ENCODE assay signal across 14 cellular contexts in the genomic region with DNA sequence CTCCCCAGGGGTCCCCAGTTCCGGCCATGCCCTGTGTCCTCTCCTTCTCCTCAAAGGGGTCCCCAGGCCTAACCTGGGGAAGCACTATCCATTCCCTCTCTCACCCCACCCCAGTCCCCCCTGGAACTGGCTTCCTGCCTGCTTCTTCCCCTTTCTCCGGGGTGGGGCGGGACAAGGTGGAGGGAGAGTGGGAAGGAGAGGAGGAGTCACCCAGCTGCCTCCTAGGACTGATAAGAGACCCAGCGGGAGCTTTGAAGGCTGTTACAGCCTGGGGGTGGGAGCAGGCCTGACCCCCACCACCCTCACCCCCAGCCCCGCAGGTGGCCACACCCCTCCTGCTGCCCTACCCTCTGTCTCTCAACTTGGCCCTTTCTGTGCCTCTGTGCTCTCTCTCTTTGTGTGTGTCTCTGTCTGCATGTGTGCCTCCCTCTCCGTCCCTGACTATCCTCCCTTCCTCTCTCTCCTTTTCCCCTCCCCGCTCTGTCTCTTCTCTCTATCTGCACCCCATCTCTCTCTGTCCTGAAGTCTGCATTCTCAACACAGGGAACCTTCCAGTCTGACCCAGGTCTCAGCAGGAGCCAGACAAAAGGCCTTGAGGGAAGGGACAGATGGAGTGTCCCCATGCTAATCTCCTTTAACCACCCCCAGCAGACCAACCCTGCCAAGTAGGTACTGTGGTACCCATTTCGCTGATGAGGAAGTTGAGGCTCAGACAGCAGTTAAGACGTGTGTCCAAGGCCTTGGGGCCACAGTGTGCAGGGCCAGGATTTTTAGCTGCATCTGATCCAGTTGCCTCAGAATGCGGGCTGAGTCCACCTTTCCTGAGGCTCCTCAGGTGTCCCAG.
"Had no signal": no experiment of that assay in that cellular context is flagged by ENCODE, and none has a peak within 500 bp of the region (broad histone marks: within the 10 kb centered on the region; RNA-seq: fewer than 3 reads in every experiment).

No MANE protein-coding gene starts in this region.

- DNase-seq: activated CD4-positive, CD25-positive, alpha-beta regulatory T cell treated with anti-CD3 and anti-CD28 coated beads, Interleukin-2, amount 50 U/mL, for 72 hours; activated gamma-delta T cell; activated T-cell treated with anti-CD3 and anti-CD28 coated beads, Interleukin-2, amount 50 U/mL, for 72 hours; effector CD8-positive, alpha-beta T cell; esophagus squamous epithelium; heart right ventricle; immature natural killer cell; mesenchymal stem cell; nucleus accumbens; T1000; transverse colon had no signal

- H3K9me3 Mint-ChIP-seq: activated naive CD4-positive, alpha-beta T cell treated with anti-CD3 and anti-CD28 coated beads, Interleukin-2, amount 50 U/mL, for 24 hours; activated T-cell treated with anti-CD3 and anti-CD28 coated beads, Interleukin-2, amount 50 U/mL, for 72 hours; immature natural killer cell; natural killer cell treated with Interleukin-12 subunit alpha and Interleukin-12 subunit beta and Interleukin-15 and Interleukin-18, amount 100 ng/mL, for 72 hours; stimulated activated naive CD8-positive, alpha-beta T cell treated with anti-CD3 and anti-CD28 coated beads, Interleukin-15, Interleukin-2, amounts not matched to agents 100 ng/mL and 50 ng/mL, for 24 hours had no signal

- H3K36me3 Mint-ChIP-seq: activated naive CD4-positive, alpha-beta T cell treated with anti-CD3 and anti-CD28 coated beads, Interleukin-2, amount 50 U/mL, for 24 hours; immature natural killer cell; natural killer cell treated with Interleukin-12 subunit alpha and Interleukin-12 subunit beta and Interleukin-15 and Interleukin-18, amount 100 ng/mL, for 72 hours had no signal

- H3K4me3 Mint-ChIP-seq: activated naive CD4-positive, alpha-beta T cell treated with anti-CD3 and anti-CD28 coated beads, Interleukin-2, amount 50 U/mL, for 24 hours; activated T-cell treated with anti-CD3 and anti-CD28 coated beads, Interleukin-2, amount 50 U/mL, for 72 hours; immature natural killer cell; natural killer cell treated with Interleukin-12 subunit alpha and Interleukin-12 subunit beta and Interleukin-15 and Interleukin-18, amount 100 ng/mL, for 72 hours; stimulated activated naive CD8-positive, alpha-beta T cell treated with anti-CD3 and anti-CD28 coated beads, Interleukin-15, Interleukin-2, amounts not matched to agents 100 ng/mL and 50 ng/mL, for 24 hours had no signal

- ATAC-seq: activated T-cell treated with anti-CD3 and anti-CD28 coated beads, Interleukin-2, amount 50 U/mL, for 72 hours had no signal

- H3K4me1 Mint-ChIP-seq: activated naive CD4-positive, alpha-beta T cell treated with anti-CD3 and anti-CD28 coated beads, Interleukin-2, amount 50 U/mL, for 24 hours had no signal

- H3K27me3 Mint-ChIP-seq: activated naive CD4-positive, alpha-beta T cell treated with anti-CD3 and anti-CD28 coated beads, Interleukin-2, amount 50 U/mL, for 24 hours; natural killer cell treated with Interleukin-12 subunit alpha and Interleukin-12 subunit beta and Interleukin-15 and Interleukin-18, amount 100 ng/mL, for 72 hours; stimulated activated naive CD8-positive, alpha-beta T cell treated with anti-CD3 and anti-CD28 coated beads, Interleukin-15, Interleukin-2, amounts not matched to agents 100 ng/mL and 50 ng/mL, for 24 hours had no signal

- H3K27ac Mint-ChIP-seq: activated naive CD4-positive, alpha-beta T cell treated with anti-CD3 and anti-CD28 coated beads, Interleukin-2, amount 50 U/mL, for 24 hours; activated T-cell treated with anti-CD3 and anti-CD28 coated beads, Interleukin-2, amount 50 U/mL, for 72 hours; natural killer cell treated with Interleukin-12 subunit alpha and Interleukin-12 subunit beta and Interleukin-15 and Interleukin-18, amount 100 ng/mL, for 72 hours; stimulated activated naive CD8-positive, alpha-beta T cell treated with anti-CD3 and anti-CD28 coated beads, Interleukin-15, Interleukin-2, amounts not matched to agents 100 ng/mL and 50 ng/mL, for 24 hours had no signal
